21 cellular contexts compared by ENCODE assay signal in the genomic region with DNA sequence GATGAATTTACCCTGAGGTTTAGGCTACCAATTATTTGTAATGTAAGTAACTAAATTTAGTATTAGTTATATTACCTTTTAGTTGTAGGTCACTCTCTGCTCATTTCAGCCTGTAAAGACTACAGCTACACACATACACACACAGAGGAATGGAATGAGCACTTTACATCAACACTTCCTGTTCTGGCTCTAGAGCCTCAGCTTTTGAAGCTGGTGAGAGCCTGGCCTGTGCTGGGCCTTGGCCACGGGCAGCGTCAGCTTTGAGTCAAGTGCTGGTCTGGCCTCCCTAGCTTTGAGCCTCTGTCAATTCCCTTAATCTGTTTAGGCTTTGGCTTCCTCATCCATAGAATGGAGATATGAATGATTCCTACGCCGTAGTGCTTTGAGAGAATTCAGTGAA.
DNase-seq lines count a peak whose midpoint lies in the region; ATAC-seq and TF ChIP-seq lines count a peak whose summit lies in the region.
"Had no signal": no experiment of that assay in that cellular context is flagged by ENCODE, and none has a peak within 500 bp of the region (broad histone marks: within the 10 kb centered on the region; RNA-seq: fewer than 3 reads in every experiment).

No MANE protein-coding gene starts in this region.

- H3K4me1 ChIP-seq in ACC112 (ENCODE audit: control insufficient read depth, insufficient read depth, low read length, unreplicated experiment) (peaks cover 26% of the 10 kb centered on the region), GM23248 (ENCODE audit: insufficient read depth) (peaks cover 20% of the 10 kb centered on the region), HAP-1 (no peaks in the 10 kb centered on the region)
- H3K4me1 ChIP-seq: stomach had no signal

- H3K36me3 ChIP-seq in ACC112 (ENCODE audit: insufficient read depth, low read length) (peaks cover 67% of the 10 kb centered on the region), GM23248 (ENCODE audit: low read depth) (peaks cover 58% of the 10 kb centered on the region), brain microvascular endothelial cell (replicated peaks) (peaks cover 82% of the 10 kb centered on the region), HAP-1 (replicated peaks) (no peaks in the 10 kb centered on the region)

- H3K9me3 ChIP-seq in GM23248 (ENCODE audit: low read depth) (no peaks in the 10 kb centered on the region), HAP-1 (no peaks in the 10 kb centered on the region)
- H3K9me3 ChIP-seq: stomach had no signal

- no peaks in the 10 kb centered on the region for H4K20me1 ChIP-seq in GM23248 (ENCODE audit: insufficient read depth)

- H3K4me3 ChIP-seq in ACC112 (ENCODE audit: low read depth, low read length) (no peak overlapping the region), GM23248 (no peak overlapping the region), brain microvascular endothelial cell (ENCODE audit: low read depth, low read length) (no peak overlapping the region), HAP-1 (no peak overlapping the region)
- H3K4me3 ChIP-seq: stomach had no signal

- WGBS in GM23248 (ENCODE audit: low coverage in 1 of 2, low lambda C conversion rate in 2 of 2, missing lambda C conversion rate in 2 of 2), 2 experiments = 84 to 86% methylated on average over 4 of the region's 4 CpGs

- peak overlapping the region; percentile 24 for H3K27ac ChIP-seq in ACC112 (ENCODE audit: low read depth, low read length)
- H3K27ac ChIP-seq in GM23248 = peak overlapping the region; percentile 23
- peak overlapping the region; percentile 79 for H3K27ac ChIP-seq in brain microvascular endothelial cell
- H3K27ac ChIP-seq: stomach had no signal

- in situ Hi-C loops in GM23248 (cut with MboI) = no loop called here
- in situ Hi-C loops in brain microvascular endothelial cell (cut with HindIII; ENCODE audit: low pct_ligation_motif_present, low sequenced_read_pairs) = no loop called here
- in situ Hi-C loops in HAP-1 (cut with MboI; ENCODE audit: low sequenced_read_pairs) = no loop called here

- no peaks in the 10 kb centered on the region for H3K79me2 ChIP-seq in ACC112 (ENCODE audit: control insufficient read depth, insufficient read depth, low read length, unreplicated experiment)
- H3K79me2 ChIP-seq in GM23248 (ENCODE audit: insufficient read depth) = peaks cover 14% of the 10 kb centered on the region; the same call in 1 of the 2 replicates

- DNase-seq in GM23248 = peak; percentile 82
- DNase-seq in brain microvascular endothelial cell = peak; percentile 86
- DNase-seq in kidney tubule cell (ENCODE audit: low spot score) = peak; percentile 14
- no peak for DNase-seq in GM10266 (ENCODE audit: extremely low spot score)
- no peak for DNase-seq in HAP-1 (ENCODE audit: low spot score in 2 of 2)
- DNase-seq: 8988T; activated CD4-positive, alpha-beta T cell treated with anti-CD3 and anti-CD28 coated beads for 48 hours; activated gamma-delta T cell treated with Interleukin-2 at 50 U/mL for 16 hours; amniotic stem cell; cerebellar nuclear complex; hippocampal formation; KBM-7; NCI-H2029 treated with DMSO at 0.1 percent for 48 hours; NCI-H446; posterior cingulate gyrus; small intestine; stimulated activated CD4-positive, alpha-beta T cell treated with anti-CD3 and anti-CD28 coated beads, Interleukin-4, amount 100 ng/mL, for 24 hours; stomach had no signal

- no peak for TF ChIP-seq CTCF in brain microvascular endothelial cell (IDR thresholded peaks at IDR 0.05; ENCODE audit: low read depth, low read length, missing control alignments)
- no peak for TF ChIP-seq CTCF in GM10266 (IDR thresholded peaks at IDR 0.05; ENCODE audit: control insufficient read depth, insufficient read depth, low read depth, missing control alignments)

- peaks cover 24% of the 10 kb centered on the region; the same call in 1 of the 2 replicates for H3F3A ChIP-seq in GM23248 (ENCODE audit: insufficient read depth)

- H3K9me2 ChIP-seq in GM23248 (ENCODE audit: insufficient read depth) = no peaks in the 10 kb centered on the region

- H3K27me3 ChIP-seq in ACC112 (ENCODE audit: insufficient read depth, low read length) = no peaks in the 10 kb centered on the region
- H3K27me3 ChIP-seq in GM23248 (replicated peaks; ENCODE audit: insufficient read depth) = no peaks in the 10 kb centered on the region
- no peaks in the 10 kb centered on the region for H3K27me3 ChIP-seq in brain microvascular endothelial cell (replicated peaks)
- no peaks in the 10 kb centered on the region for H3K27me3 ChIP-seq in HAP-1 (ENCODE audit: low read depth)
- H3K27me3 ChIP-seq: stomach had no signal

- ATAC-seq in GM18858 (IDR thresholded peaks at IDR 0.05; ENCODE audit: unreplicated experiment) (no peak), GM18907 (IDR thresholded peaks at IDR 0.05; ENCODE audit: unreplicated experiment) (no peak)

- H2AFZ ChIP-seq in ACC112 (ENCODE audit: low read length, unreplicated experiment) (no peak overlapping the region), GM23248 (no peak overlapping the region)

- no peak overlapping the region for H3K4me2 ChIP-seq in GM23248 (ENCODE audit: unreplicated experiment)

- no peak overlapping the region for H3K9ac ChIP-seq in GM23248

Comparison
In these comparisons a context has a peak if more than half of its experiments do, and no peak if none do; other contexts are left out.
1. H3K27ac ChIP-seq: peak in every context shown above with its lines; median percentile 79 in brain microvascular endothelial cell; 24 in ACC112; 23 in GM23248.
2. DNase-seq: peak in GM23248 (single experiment), brain microvascular endothelial cell (single experiment) and kidney tubule cell (single experiment); none in GM10266 (single experiment) and HAP-1 (0 of 2).